In the genomic region with DNA sequence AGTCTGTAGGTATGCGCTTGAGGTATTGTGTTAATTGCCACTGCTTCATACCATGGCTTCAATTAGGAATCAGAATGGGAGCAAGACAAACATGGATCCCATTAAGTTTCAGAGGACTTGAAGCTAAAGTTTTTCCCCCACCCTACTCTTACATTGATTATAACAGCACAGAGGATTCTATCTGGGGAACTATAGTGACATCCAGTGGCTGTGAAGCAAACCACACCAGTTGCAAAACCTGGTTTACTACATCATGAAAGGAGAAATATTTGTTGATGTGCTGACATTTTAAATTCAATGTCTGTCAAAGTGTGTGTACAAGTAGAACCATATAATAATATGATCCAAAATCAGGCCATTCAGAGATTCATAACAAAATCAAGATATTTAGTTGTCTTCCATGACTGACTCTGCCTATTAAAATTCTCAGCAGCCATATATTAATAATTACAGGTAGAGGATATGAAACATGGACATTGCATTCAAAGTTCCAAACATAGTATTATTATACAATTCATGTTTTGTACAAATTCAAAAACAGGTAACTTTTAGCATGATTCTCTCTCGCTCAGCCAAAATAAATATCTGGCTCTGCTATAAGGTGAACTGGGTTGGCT, we compare ENCODE assay signal across 8 cellular contexts.
DNase-seq lines count a peak whose midpoint lies in the region; ATAC-seq and TF ChIP-seq lines count a peak whose summit lies in the region.

No MANE protein-coding gene starts in this region.

- H3K23ac ChIP-seq in neuronal stem cell (ENCODE audit: low read depth, low read length, poor library complexity): no peak overlapping the region

- H4K91ac ChIP-seq in neuronal stem cell (ENCODE audit: low read depth, low read length, poor library complexity): no peak overlapping the region

- H3K4me2 ChIP-seq in neuronal stem cell (ENCODE audit: insufficient read depth, low read length, poor library complexity, severe bottlenecking): no peak overlapping the region

- DNase-seq in AML-193 (lab: John Stamatoyannopoulos, UW) (peak; percentile 9 to 17), HL-60 (ENCODE audit: low read depth in 1 of 2, low spot score in 1 of 2) (peak; percentile 0 to 17), OCI-M1 (lab: John Stamatoyannopoulos, UW) (peak; percentile 69), erythroblast (lab: John Stamatoyannopoulos, UW) (peak; percentile 12 to 31), neuronal stem cell (ENCODE audit: low spot score) (peak; percentile 26), ovary (no peak)

- no peak overlapping the region for H3K18ac ChIP-seq in neuronal stem cell (ENCODE audit: low read length)

- H4K8ac ChIP-seq in neuronal stem cell (ENCODE audit: low read depth, low read length): no peak overlapping the region

- H3K27ac ChIP-seq in HL-60 (replicated peaks): no peak overlapping the region
- no peak overlapping the region for H3K27ac ChIP-seq in neuronal stem cell (replicated peaks; ENCODE audit: low read length)
- H3K27ac ChIP-seq in ovary: no peak overlapping the region

- H3K36me3 ChIP-seq in neuronal stem cell (replicated peaks in 1 of 2; ENCODE audit: control insufficient read depth in 2 of 2, insufficient read depth in 2 of 2, low read length in 2 of 2) (no peaks in the 10 kb centered on the region), ovary (no peaks in the 10 kb centered on the region)

- H3K9me3 ChIP-seq in neuronal stem cell (replicated peaks in 1 of 2; ENCODE audit: control insufficient read depth in 2 of 2, insufficient read depth in 1 of 2, low read depth in 1 of 2, low read length in 2 of 2) (no peaks in the 10 kb centered on the region), ovary (no peaks in the 10 kb centered on the region)

- TF ChIP-seq POLR2A in erythroblast (IDR thresholded peaks at IDR 0.05; ENCODE audit: low read length) (no peak), ovary (IDR thresholded peaks at IDR 0.05) (no peak)

- H3K4me1 ChIP-seq in neuronal stem cell (ENCODE audit: control insufficient read depth in 2 of 2, insufficient read depth in 1 of 2, low read depth in 1 of 2, low read length in 2 of 2) (no peaks in the 10 kb centered on the region), ovary (ENCODE audit: insufficient read depth) (no peaks in the 10 kb centered on the region)

- no peak overlapping the region for H2AK5ac ChIP-seq in neuronal stem cell (ENCODE audit: low read depth, low read length)

- no peak overlapping the region for H2BK12ac ChIP-seq in neuronal stem cell (ENCODE audit: low read length)

- no CpG with 5 or more reads among the region's 2 CpGs for WGBS in neuronal stem cell (ENCODE audit: extremely low coverage in 2 of 2, insufficient read length in 2 of 2, insufficient replicate concordance in 1 of 2), 2 donors
- 93 to 96% (median 93%) methylated on average over 2 of the region's 2 CpGs for WGBS in ovary, 3 donors

- no peak overlapping the region for H2AFZ ChIP-seq in neuronal stem cell (ENCODE audit: low read length)

- peak; percentile 73 for ATAC-seq in GM19452 (IDR thresholded peaks at IDR 0.05; ENCODE audit: unreplicated experiment)
- ATAC-seq in activated CD4-positive, CD25-positive, alpha-beta regulatory T cell treated with anti-CD3 and anti-CD28 coated beads, Interleukin-2, amount 50 U/mL, for 24 hours: no peak

- no peak for TF ChIP-seq EP300 in ovary (IDR thresholded peaks at IDR 0.05)

- TF ChIP-seq CTCF in HL-60 (IDR thresholded peaks at IDR 0.05; ENCODE audit: insufficient read depth, low read length) (peak; percentile 26), ovary (IDR thresholded peaks at IDR 0.05) (no peak)

- H2BK120ac ChIP-seq in neuronal stem cell (ENCODE audit: low read depth, low read length): no peak overlapping the region

- H3K14ac ChIP-seq in neuronal stem cell (ENCODE audit: low read length): no peak overlapping the region

- H3K79me1 ChIP-seq in neuronal stem cell (ENCODE audit: low read depth, low read length): no peaks in the 10 kb centered on the region

- H3K4me3 ChIP-seq in HL-60 (replicated peaks; ENCODE audit: insufficient read depth, low read length) (no peak overlapping the region), neuronal stem cell (ENCODE audit: low read length in 2 of 2) (no peak overlapping the region), ovary (no peak overlapping the region)

- H3K27me3 ChIP-seq in HL-60 (ENCODE audit: insufficient read depth, poor library complexity, severe bottlenecking): no peaks in the 10 kb centered on the region
- H3K27me3 ChIP-seq in neuronal stem cell (ENCODE audit: control insufficient read depth in 3 of 3, insufficient read depth in 3 of 3, low read depth in 1 of 3, low read length in 3 of 3): no peaks in the 10 kb centered on the region
- no peaks in the 10 kb centered on the region for H3K27me3 ChIP-seq in ovary

- no peak overlapping the region for H2BK15ac ChIP-seq in neuronal stem cell (ENCODE audit: low read length)

- intact Hi-C loops in ovary (cut with DNase I): no loop called here

- H2BK5ac ChIP-seq in neuronal stem cell (ENCODE audit: low read length): no peak overlapping the region

- H3K9ac ChIP-seq in neuronal stem cell (ENCODE audit: low read depth, low read length, poor library complexity): no peak overlapping the region

- no peak overlapping the region for H3K4ac ChIP-seq in neuronal stem cell (ENCODE audit: low read length)

Comparison
In these comparisons a context has a peak if more than half of its experiments do, and no peak if none do; other contexts are left out.
1. DNase-seq: peak in AML-193 (2 of 2), HL-60 (2 of 2), OCI-M1 (single experiment), erythroblast (2 of 2) and neuronal stem cell (single experiment); none in ovary (0 of 5).